In the genomic region with DNA sequence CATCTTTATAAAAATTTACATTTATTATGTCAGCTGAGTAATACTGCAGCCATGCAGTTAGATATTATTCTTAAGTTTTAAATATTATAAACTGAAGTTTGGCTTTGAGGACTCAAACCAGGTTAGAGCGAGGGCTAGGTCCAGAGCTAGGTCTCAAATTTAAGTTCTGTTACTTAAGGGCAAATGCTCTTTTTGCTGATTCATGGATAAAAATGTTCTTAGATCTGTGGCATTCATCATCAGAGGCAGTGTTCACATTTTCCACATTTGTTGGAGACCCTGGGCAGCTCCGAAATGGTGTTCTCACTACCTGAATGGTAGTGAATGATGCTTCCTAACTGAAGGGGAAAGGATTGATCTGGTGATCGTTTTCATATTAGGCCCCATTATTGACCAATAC, we compare ENCODE assay signal across 20 cellular contexts.
"Had no signal": no experiment of that assay in that cellular context is flagged by ENCODE, and none has a peak within 500 bp of the region (broad histone marks: within the 10 kb centered on the region; RNA-seq: fewer than 3 reads in every experiment).

No MANE protein-coding gene starts in this region.

- H3K9me3 ChIP-seq: SK-N-SH had no signal

- H3K9ac ChIP-seq: SK-N-SH had no signal

- H3K27ac ChIP-seq: RWPE1 had no signal

- DNase-seq: Karpas-422, KG1, MM.1S, NCI-H1092 treated with DMSO at 0.1 percent for 48 hours, NCI-H1436, NCI-H187, NCI-H2029, NCI-H2081 treated with DMSO at 0.1 percent for 48 hours, NCI-H2171, NCI-H226, NCI-H446, NCI-H510A, NCI-H524 treated with DMSO at 0.1 percent for 48 hours, NCI-H69, NCI-H774, SHP77, SK-N-SH, SW 1271, T-cell had no signal

- ATAC-seq: T-cell had no signal

- H3K4me2 ChIP-seq: SK-N-SH had no signal
